Comparison of ENCODE assay signal across 16 cellular contexts in genomic region chr11:44978279-44978960, GRCh38. TPM values are rescaled to one million over a fixed set of nuclear protein-coding genes. Genes with fewer than 3 reads are reported as not detected.
DNase-seq lines count a peak whose midpoint lies in the region; ATAC-seq, FAIRE-seq and TF ChIP-seq lines count a peak whose summit lies in the region.
"Had no signal": no experiment of that assay in that cellular context is flagged by ENCODE, and none has a peak within 500 bp of the region (broad histone marks: within the 10 kb centered on the region; RNA-seq: fewer than 3 reads in every experiment).

No MANE protein-coding gene starts in this region.

- CTCF ChIA-PET in activated naive CD4-positive, alpha-beta T cell treated with anti-CD3 and anti-CD28 coated beads, Interleukin-2, amount 10 ng/mL, durations not matched to agents 7 days and 5 days (lab: Charles Lee) = interaction anchor here (0.6 to 3.3 kb wide), 5 partner anchors 22 to 773 kb away, joined by 3 to 11 read pairs (median 3); no protein-coding TSS in a partner anchor

- H3K36me3 Mint-ChIP-seq in activated naive CD4-positive, alpha-beta T cell treated with anti-CD3 and anti-CD28 coated beads, Interleukin-2, amount 10 ng/mL, durations not matched to agents 7 days and 5 days = no peaks in the 10 kb centered on the region

- no peaks in the 10 kb centered on the region for H3K9me3 Mint-ChIP-seq in activated naive CD4-positive, alpha-beta T cell treated with anti-CD3 and anti-CD28 coated beads, Interleukin-2, amount 10 ng/mL, durations not matched to agents 7 days and 5 days
- H3K9me3 Mint-ChIP-seq: activated CD8-positive, alpha-beta T cell treated with anti-CD3 and anti-CD28 coated beads for 36 hours; activated naive CD4-positive, alpha-beta T cell treated with anti-CD3 and anti-CD28 coated beads for 36 hours; T-helper 2 cell treated with Interferon-gamma antibody and Interleukin-4, amounts not matched to agents 5 μg/mL and 100 μg/mL, for 36 hours had no signal

- DNase-seq in GM12892 (ENCODE audit: insufficient read length) (no peak), body of pancreas (no peak), mucosa of descending colon (no peak), left colon (no peak), SJCRH30 (no peak), HAP-1 (ENCODE audit: low spot score in 2 of 2) (no peak)
- no peak for DNase-seq in activated naive CD4-positive, alpha-beta T cell treated with anti-CD3 and anti-CD28 coated beads, Interleukin-2, amount 10 ng/mL, durations not matched to agents 7 days and 5 days
- DNase-seq: BE2C, cerebellar nuclear complex, kidney glomerular epithelial cell, NCI-H1694, nucleus accumbens had no signal

- H3K9me3 ChIP-seq in body of pancreas (no peaks in the 10 kb centered on the region), mucosa of descending colon (no peaks in the 10 kb centered on the region), SJCRH30 (replicated peaks) (no peaks in the 10 kb centered on the region), HAP-1 (no peaks in the 10 kb centered on the region)
- H3K9me3 ChIP-seq: BE2C had no signal

- H3K27me3 Mint-ChIP-seq in activated naive CD4-positive, alpha-beta T cell treated with anti-CD3 and anti-CD28 coated beads, Interleukin-2, amount 10 ng/mL, durations not matched to agents 7 days and 5 days = peaks cover 9% of the 10 kb centered on the region
- H3K27me3 Mint-ChIP-seq: activated CD8-positive, alpha-beta T cell treated with anti-CD3 and anti-CD28 coated beads for 36 hours had no signal

- no peak for TF ChIP-seq CTCF in 22Rv1 (IDR thresholded peaks at IDR 0.05)
- no peak for TF ChIP-seq CTCF in body of pancreas (IDR thresholded peaks at IDR 0.05)
- TF ChIP-seq CTCF in mucosa of descending colon (IDR thresholded peaks at IDR 0.05) = no peak

- H3K4me3 Mint-ChIP-seq in activated naive CD4-positive, alpha-beta T cell treated with anti-CD3 and anti-CD28 coated beads, Interleukin-2, amount 10 ng/mL, durations not matched to agents 7 days and 5 days = no peak overlapping the region
- H3K4me3 Mint-ChIP-seq: activated CD8-positive, alpha-beta T cell treated with anti-CD3 and anti-CD28 coated beads for 36 hours; activated naive CD4-positive, alpha-beta T cell treated with anti-CD3 and anti-CD28 coated beads for 36 hours; T-helper 2 cell treated with Interferon-gamma antibody and Interleukin-4, amounts not matched to agents 5 μg/mL and 100 μg/mL, for 36 hours had no signal

- TF ChIP-seq POLR2A in GM12892 (IDR thresholded peaks at IDR 0.05; ENCODE audit: low read depth, low read length) (no peak), body of pancreas (IDR thresholded peaks at IDR 0.05) (no peak)

- in situ Hi-C loops in HAP-1 (cut with MboI; ENCODE audit: low sequenced_read_pairs) = no loop called here

- H3K27ac ChIP-seq in 22Rv1 (peak overlapping the region; percentile 100), body of pancreas (peak overlapping the region; percentile 85 to 93 (median 92)), SJCRH30 (no peak overlapping the region)

- H3K4me3 ChIP-seq in body of pancreas (no peak overlapping the region), mucosa of descending colon (no peak overlapping the region), SJCRH30 (no peak overlapping the region), HAP-1 (no peak overlapping the region)

- intact Hi-C loops in body of pancreas (cut with DNase I) (no loop called here), mucosa of descending colon (cut with DNase I, micrococcal nuclease) (no loop called here), left colon (cut with DNase I, micrococcal nuclease) (no loop called here)

- ATAC-seq in body of pancreas = no peak
- ATAC-seq in mucosa of descending colon = peak; percentile 32
- ATAC-seq in left colon = no peak
- ATAC-seq: activated CD8-positive, alpha-beta T cell treated with anti-CD3 and anti-CD28 coated beads for 36 hours had no signal

- H3K27ac Mint-ChIP-seq in activated naive CD4-positive, alpha-beta T cell treated with anti-CD3 and anti-CD28 coated beads, Interleukin-2, amount 10 ng/mL, durations not matched to agents 7 days and 5 days = no peak overlapping the region
- H3K27ac Mint-ChIP-seq: activated CD8-positive, alpha-beta T cell treated with anti-CD3 and anti-CD28 coated beads for 36 hours; activated naive CD4-positive, alpha-beta T cell treated with anti-CD3 and anti-CD28 coated beads for 36 hours; T-helper 2 cell treated with Interferon-gamma antibody and Interleukin-4, amounts not matched to agents 5 μg/mL and 100 μg/mL, for 36 hours had no signal

- peak; percentile 78 for FAIRE-seq in GM12892 (lab: Jason Lieb, UNC)

- 19 to 37% methylated on average over 3 of the region's 3 CpGs for WGBS in body of pancreas, 2 donors

- H3K4me1 Mint-ChIP-seq in activated naive CD4-positive, alpha-beta T cell treated with anti-CD3 and anti-CD28 coated beads, Interleukin-2, amount 10 ng/mL, durations not matched to agents 7 days and 5 days = peaks cover 7% of the 10 kb centered on the region

- no peaks in the 10 kb centered on the region for H3K27me3 ChIP-seq in body of pancreas
- H3K27me3 ChIP-seq in SJCRH30 = peaks cover 13% of the 10 kb centered on the region; the same call in 1 of the 2 replicates
- H3K27me3 ChIP-seq in HAP-1 (ENCODE audit: low read depth) = no peaks in the 10 kb centered on the region
- H3K27me3 ChIP-seq: BE2C had no signal

- H3K36me3 ChIP-seq in body of pancreas (replicated peaks in 1 of 2; ENCODE audit: insufficient read depth in 1 of 2, low read depth in 2 of 2) = no peaks in the 10 kb centered on the region
- no peaks in the 10 kb centered on the region for H3K36me3 ChIP-seq in mucosa of descending colon (ENCODE audit: low read depth)
- H3K36me3 ChIP-seq in SJCRH30 = no peaks in the 10 kb centered on the region
- H3K36me3 ChIP-seq in HAP-1 (replicated peaks) = no peaks in the 10 kb centered on the region
- H3K36me3 ChIP-seq: BE2C had no signal

- H3K4me1 ChIP-seq in body of pancreas = peaks cover 56% of the 10 kb centered on the region
- peaks cover 50% of the 10 kb centered on the region for H3K4me1 ChIP-seq in mucosa of descending colon (ENCODE audit: low read depth)
- H3K4me1 ChIP-seq in SJCRH30 = no peaks in the 10 kb centered on the region
- H3K4me1 ChIP-seq in HAP-1 = no peaks in the 10 kb centered on the region
- H3K4me1 ChIP-seq: BE2C had no signal

RNA-seq across cellular contexts. Expression of gene TP53I11, which starts 27.7 kb away (rescaled TPM):
- polyA plus RNA-seq in GM12892 (2012; ENCODE audit: missing spikeins) = not detected
- 10 to 100 TPM; 21.8 to 91.0 TPM for total RNA-seq in body of pancreas
- 10 to 100 TPM; 48.4 to 95.9 (median 91.9) TPM for total RNA-seq in mucosa of descending colon
- 10 to 100 TPM; 69.8 to 91.7 TPM for total RNA-seq in left colon
- total RNA-seq in SJCRH30 (2014; rRNA removed; shearing (Covaris generic)) = 13.4 and 14.7 TPM in 2 replicates
